In the genomic region with DNA sequence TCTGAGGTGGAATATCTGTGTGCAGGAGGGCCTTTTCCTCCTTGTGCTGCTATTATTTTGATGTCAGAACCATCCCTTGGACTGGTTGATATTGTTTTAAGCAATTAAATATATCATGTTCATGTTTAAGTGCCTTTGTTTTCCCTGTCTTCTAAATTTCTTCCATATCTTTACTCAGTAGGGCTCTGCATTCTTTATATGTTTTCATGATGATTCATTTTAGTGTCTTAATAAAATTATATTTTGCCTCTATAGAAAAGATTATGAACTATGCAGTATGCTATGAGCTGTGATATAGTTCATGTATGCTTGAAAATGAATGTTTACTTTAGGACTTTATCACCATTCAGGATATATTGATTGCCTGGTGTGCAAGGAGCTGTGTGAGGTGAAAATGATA, we compare ENCODE assay signal across 1 cellular context.
TF ChIP-seq lines count a peak whose summit lies in the region.

No MANE protein-coding gene starts in this region.

TF ChIP-seq in IMR-90, 13 proteins besides CTCF, POLR2A, EP300 and RAD21 (continued from another document):
- TF ChIP-seq, protein P1, sequence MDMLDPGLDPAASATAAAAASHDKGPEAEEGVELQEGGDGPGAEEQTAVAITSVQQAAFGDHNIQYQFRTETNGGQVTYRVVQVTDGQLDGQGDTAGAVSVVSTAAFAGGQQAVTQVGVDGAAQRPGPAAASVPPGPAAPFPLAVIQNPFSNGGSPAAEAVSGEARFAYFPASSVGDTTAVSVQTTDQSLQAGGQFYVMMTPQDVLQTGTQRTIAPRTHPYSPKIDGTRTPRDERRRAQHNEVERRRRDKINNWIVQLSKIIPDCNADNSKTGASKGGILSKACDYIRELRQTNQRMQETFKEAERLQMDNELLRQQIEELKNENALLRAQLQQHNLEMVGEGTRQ (IDR thresholded peaks at IDR 0.05; ENCODE audit: low read depth, low read length) = no peak
- no peak for TF ChIP-seq CEBPB (IDR thresholded peaks at IDR 0.05; ENCODE audit: low read depth, low read length)
- TF ChIP-seq CHD1 (IDR thresholded peaks at IDR 0.05; ENCODE audit: low read depth, low read length) = no peak
- TF ChIP-seq MAFK (IDR thresholded peaks at IDR 0.05; ENCODE audit: low read depth, low read length) = no peak
- no peak for TF ChIP-seq RCOR1 (IDR thresholded peaks at IDR 0.05; ENCODE audit: insufficient replicate concordance, low read length)
- no peak for TF ChIP-seq RFX5 (IDR thresholded peaks at IDR 0.05; ENCODE audit: low read depth, low read length)
- TF ChIP-seq MXI1 (IDR thresholded peaks at IDR 0.05; ENCODE audit: borderline replicate concordance, low read depth, low read length) = no peak
